In genomic region chr22:24145446-24146189, GRCh38 we compare ENCODE assay signal across 9 cellular contexts. TPM values are rescaled to one million over a fixed set of nuclear protein-coding genes. Genes with fewer than 3 reads are reported as not detected.
DNase-seq lines count a peak whose midpoint lies in the region; ATAC-seq, FAIRE-seq and TF ChIP-seq lines count a peak whose summit lies in the region.
"Had no signal": no experiment of that assay in that cellular context is flagged by ENCODE, and none has a peak within 500 bp of the region (broad histone marks: within the 10 kb centered on the region; RNA-seq: fewer than 3 reads in every experiment).

No MANE protein-coding gene starts in this region.

- CTCF ChIA-PET in CD4-positive, alpha-beta T cell (lab: Charles Lee), result interaction anchor here (2.9 kb wide), 1 partner anchor 11 kb away, joined by 23 read pairs; no protein-coding TSS in a partner anchor

- H3K27me3 ChIP-seq in CD4-positive, alpha-beta T cell (ENCODE audit: control insufficient read depth, insufficient read depth, low read length), result no peaks in the 10 kb centered on the region
- H3K27me3 ChIP-seq in SJCRH30 (no peaks in the 10 kb centered on the region), esophagus muscularis mucosa (no peaks in the 10 kb centered on the region), pancreas (no peaks in the 10 kb centered on the region)

- no peak for ATAC-seq in CD4-positive, alpha-beta T cell (ENCODE audit: poor library complexity)
- peak in 3 of 4 donors; percentile 9 to 16 (median 14) for ATAC-seq in pancreas
- no peak for ATAC-seq in GM21529 (IDR thresholded peaks at IDR 0.05; ENCODE audit: unreplicated experiment)
- ATAC-seq in HG02642 (IDR thresholded peaks at IDR 0.05; ENCODE audit: poor library complexity, unreplicated experiment), result no peak
- ATAC-seq in HG03175 (IDR thresholded peaks at IDR 0.05; ENCODE audit: unreplicated experiment), result no peak

- POLR2A ChIA-PET in CD4-positive, alpha-beta T cell (lab: Charles Lee), result interaction anchor here (0.9 to 2.4 kb wide), 4 partner anchors 11 to 135 kb away, joined by 4 to 49 read pairs (median 8); partner anchors contain the start of gene CABIN1

- H3K27ac ChIP-seq in CD4-positive, alpha-beta T cell (ENCODE audit: low read depth, low read length), result no peak overlapping the region
- H3K27ac ChIP-seq in SJCRH30, result peak overlapping the region; percentile 53
- peak overlapping the region; percentile 80 to 93 (median 86) for H3K27ac ChIP-seq in esophagus muscularis mucosa (replicated peaks in 1 of 4)
- peak overlapping the region; percentile 56 to 85 (median 74) for H3K27ac ChIP-seq in pancreas

- WGBS in esophagus muscularis mucosa, result 87% methylated on average over 6 of the region's 9 CpGs
- WGBS in pancreas, 2 donors, result 86 to 91% methylated on average over 9 of the region's 9 CpGs

- peaks cover 36% of the 10 kb centered on the region for H3K4me1 ChIP-seq in SJCRH30
- peaks cover 89 to 100% (median 97%) of the 10 kb centered on the region in 4 donors for H3K4me1 ChIP-seq in esophagus muscularis mucosa
- peaks cover 24 to 40% (median 38%) of the 10 kb centered on the region in 3 donors for H3K4me1 ChIP-seq in pancreas

- TF ChIP-seq CTCF in CD4-positive, alpha-beta T cell (IDR thresholded peaks at IDR 0.05), result no peak
- TF ChIP-seq CTCF in esophagus muscularis mucosa (IDR thresholded peaks at IDR 0.05) (no peak), pancreas (IDR thresholded peaks at IDR 0.05) (no peak)

- H3K27me3 Mint-ChIP-seq in CD4-positive, alpha-beta T cell, result no peaks in the 10 kb centered on the region

- H3K27ac Mint-ChIP-seq in CD4-positive, alpha-beta T cell, result peak overlapping the region; percentile 88

- no peaks in the 10 kb centered on the region for H3K9me3 Mint-ChIP-seq in CD4-positive, alpha-beta T cell

- no peak for TF ChIP-seq POLR2A in esophagus muscularis mucosa (IDR thresholded peaks at IDR 0.05; ENCODE audit: low read depth)

- no peak for TF ChIP-seq EP300 in esophagus muscularis mucosa (IDR thresholded peaks at IDR 0.05)

- intact Hi-C loops in CD4-positive, alpha-beta T cell (cut with DNase I, micrococcal nuclease), result no loop called here
- intact Hi-C loops in esophagus muscularis mucosa (cut with DNase I), result no loop called here
- intact Hi-C loops in pancreas (cut with DNase I), result no loop called here

- peak overlapping the region; percentile 59 for H3K4me3 Mint-ChIP-seq in CD4-positive, alpha-beta T cell

- H3K4me3 ChIP-seq in SJCRH30, result no peak overlapping the region
- peak overlapping the region in 2 of 4 donors; percentile 15 to 24 for H3K4me3 ChIP-seq in esophagus muscularis mucosa
- no peak overlapping the region for H3K4me3 ChIP-seq in pancreas

- DNase-seq in CD4-positive, alpha-beta T cell, result no peak
- DNase-seq in SJCRH30 (no peak), esophagus muscularis mucosa (ENCODE audit: extremely low spot score) (no peak), pancreas (no peak), GDM1 (lab: John Stamatoyannopoulos, UW) (no peak)

- no peaks in the 10 kb centered on the region for H3K9me3 ChIP-seq in CD4-positive, alpha-beta T cell (ENCODE audit: control insufficient read depth, low read length)
- H3K9me3 ChIP-seq in SJCRH30 (replicated peaks) (no peaks in the 10 kb centered on the region), esophagus muscularis mucosa (no peaks in the 10 kb centered on the region), pancreas (no peaks in the 10 kb centered on the region)

- peaks cover 8% of the 10 kb centered on the region for H3K36me3 Mint-ChIP-seq in CD4-positive, alpha-beta T cell (ENCODE audit: low read depth)

- no peaks in the 10 kb centered on the region; the same call in 1 of the 2 replicates for H3K36me3 ChIP-seq in SJCRH30
- H3K36me3 ChIP-seq in esophagus muscularis mucosa, result peaks cover 0 to 3% (median 0%) of the 10 kb centered on the region in 4 donors
- no peaks in the 10 kb centered on the region for H3K36me3 ChIP-seq in pancreas

- FAIRE-seq in pancreas (lab: Jason Lieb, UNC), result no peak
- FAIRE-seq: frontal cortex had no signal

- H3K4me1 Mint-ChIP-seq in CD4-positive, alpha-beta T cell (ENCODE audit: low read depth), result peaks cover 92% of the 10 kb centered on the region

RNA-seq across cellular contexts. Expression of gene SUSD2, which starts 35.7 kb away (rescaled TPM):
- 1 to 10 TPM in 1 of 2 experiments, under 1 TPM in 1; 0.80 to 1.5 TPM for total RNA-seq in CD4-positive, alpha-beta T cell
- total RNA-seq in SJCRH30 (2014; rRNA removed; shearing (Covaris generic)), result 0.08 TPM in 1 of 2 replicates, not detected in the other
- total RNA-seq in esophagus muscularis mucosa (1 to 10 TPM; 3.3 to 10.0 (median 4.2) TPM), pancreas (1 to 10 TPM in 4 of 6 donors, under 1 TPM in 2; 0.35 to 7.2 (median 1.6) TPM)
- polyA plus RNA-seq in pancreas, result 1 to 10 TPM; 3.1 to 3.4 TPM

Comparison
In these comparisons a context has a peak if more than half of its experiments do, and no peak if none do; other contexts are left out.
1. ATAC-seq: peak in pancreas (3 of 4); none in CD4-positive, alpha-beta T cell (single experiment), GM21529 (single experiment), HG02642 (single experiment) and HG03175 (single experiment).